Comparison of ENCODE assay signal across 13 cellular contexts in the genomic region with DNA sequence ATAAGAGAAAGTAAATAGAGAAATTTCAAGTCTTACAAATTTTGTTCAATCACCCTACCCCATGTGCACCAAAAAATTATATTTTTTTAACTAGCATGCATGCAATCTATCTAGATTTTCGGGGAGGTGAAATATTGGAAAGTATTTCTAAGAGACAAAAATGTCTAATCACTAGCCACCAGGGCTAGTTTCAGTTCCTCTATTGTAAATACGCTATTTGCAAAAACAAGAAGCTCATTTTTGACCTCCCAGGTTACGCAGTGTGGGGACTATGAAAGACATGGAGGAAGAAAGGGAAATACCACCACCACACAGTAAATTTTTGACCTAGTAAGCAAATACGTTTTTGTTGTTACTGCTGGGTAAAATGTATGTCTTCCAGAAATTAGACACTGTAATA. TPM values are rescaled to one million over a fixed set of nuclear protein-coding genes. Genes with fewer than 3 reads are reported as not detected.
A peak's percentile ranks its signal among the peaks of the same experiment; 100 is the strongest.
DNase-seq lines count a peak whose midpoint lies in the region; ATAC-seq lines count a peak whose summit lies in the region.
"Had no signal": no experiment of that assay in that cellular context is flagged by ENCODE, and none has a peak within 500 bp of the region (broad histone marks: within the 10 kb centered on the region; RNA-seq: fewer than 3 reads in every experiment).

No MANE protein-coding gene starts in this region.

- DNase-seq in NCI-H748 (lab: John Stamatoyannopoulos, UW; ENCODE audit: unreplicated experiment) (peak; percentile 19), NCI-H748 treated with DMSO at 0.1 percent for 48 hours (lab: John Stamatoyannopoulos, UW) (no peak), naive B cell (no peak), glomerular visceral epithelial cell (ENCODE audit: extremely low spot score) (no peak)
- no peak for DNase-seq in effector CD4-positive, alpha-beta T cell
- no peak for DNase-seq in activated T-helper 1 cell treated with anti-CD3 and anti-CD28 coated beads, Interleukin-12 subunit alpha, Interleukin-12 subunit beta, Interleukin-2, Interleukin-4 antibody, amounts not matched to agents 30 ng/mL and 10 ng/mL and 1 ng/mL, durations not matched to agents 14 hours and 24 hours and 36 hours (ENCODE audit: low spot score)
- DNase-seq: activated CD4-positive, alpha-beta T cell treated with anti-CD3 and anti-CD28 coated beads, Interleukin-2, amount 10 ng/mL, durations not matched to agents 7 days and 5 days; PC-3; thyroid gland had no signal

- no peaks in the 10 kb centered on the region for H3K36me3 Mint-ChIP-seq in naive B cell
- H3K36me3 Mint-ChIP-seq in activated T-helper 1 cell treated with anti-CD3 and anti-CD28 coated beads, Interleukin-12 subunit alpha, Interleukin-12 subunit beta, Interleukin-2, Interleukin-4 antibody, amounts not matched to agents 30 ng/mL and 10 ng/mL and 1 ng/mL, durations not matched to agents 14 hours and 24 hours and 36 hours (ENCODE audit: low read depth) = no peaks in the 10 kb centered on the region

- H3K4me1 Mint-ChIP-seq in naive B cell = peaks cover 5 to 12% (median 7%) of the 10 kb centered on the region in 3 donors
- no peaks in the 10 kb centered on the region for H3K4me1 Mint-ChIP-seq in activated T-helper 1 cell treated with anti-CD3 and anti-CD28 coated beads, Interleukin-12 subunit alpha, Interleukin-12 subunit beta, Interleukin-2, Interleukin-4 antibody, amounts not matched to agents 30 ng/mL and 10 ng/mL and 1 ng/mL, durations not matched to agents 14 hours and 24 hours and 36 hours (ENCODE audit: low read depth)

- peak overlapping the region in 2 of 8 donors; percentile 33 to 57 for H3K4me3 Mint-ChIP-seq in naive B cell
- H3K4me3 Mint-ChIP-seq in activated T-helper 1 cell treated with anti-CD3 and anti-CD28 coated beads, Interleukin-12 subunit alpha, Interleukin-12 subunit beta, Interleukin-2, Interleukin-4 antibody, amounts not matched to agents 30 ng/mL and 10 ng/mL and 1 ng/mL, durations not matched to agents 14 hours and 24 hours and 36 hours = no peak overlapping the region

- H3K9me3 Mint-ChIP-seq in naive B cell = peaks cover 0 to 12% (median 0%) of the 10 kb centered on the region in 7 donors
- H3K9me3 Mint-ChIP-seq in activated T-helper 1 cell treated with anti-CD3 and anti-CD28 coated beads, Interleukin-12 subunit alpha, Interleukin-12 subunit beta, Interleukin-2, Interleukin-4 antibody, amounts not matched to agents 30 ng/mL and 10 ng/mL and 1 ng/mL, durations not matched to agents 14 hours and 24 hours and 36 hours = no peaks in the 10 kb centered on the region
- H3K9me3 Mint-ChIP-seq: activated CD4-positive, alpha-beta T cell treated with anti-CD3 and anti-CD28 coated beads, Interleukin-2, amount 10 ng/mL, durations not matched to agents 7 days and 5 days had no signal

- H3K27ac Mint-ChIP-seq in naive B cell = no peak overlapping the region
- H3K27ac Mint-ChIP-seq in activated T-helper 1 cell treated with anti-CD3 and anti-CD28 coated beads, Interleukin-12 subunit alpha, Interleukin-12 subunit beta, Interleukin-2, Interleukin-4 antibody, amounts not matched to agents 30 ng/mL and 10 ng/mL and 1 ng/mL, durations not matched to agents 14 hours and 24 hours and 36 hours = no peak overlapping the region

- ATAC-seq in HG02759 (IDR thresholded peaks at IDR 0.05; ENCODE audit: unreplicated experiment) = peak; percentile 62
- peak; percentile 79 for ATAC-seq in HG03565 (IDR thresholded peaks at IDR 0.05; ENCODE audit: unreplicated experiment)
- ATAC-seq in naive B cell (ENCODE audit: low read depth in 2 of 2) = peak; percentile 51 to 60
- ATAC-seq: PC-3 had no signal

- intact Hi-C loops in activated T-helper 1 cell treated with anti-CD3 and anti-CD28 coated beads, Interleukin-12 subunit alpha, Interleukin-12 subunit beta, Interleukin-2, Interleukin-4 antibody, amounts not matched to agents 30 ng/mL and 10 ng/mL and 1 ng/mL, durations not matched to agents 14 hours and 24 hours and 36 hours (cut with micrococcal nuclease) = loop anchor here (10.0 kb wide), 2 partner anchors 232 to 362 kb away; a partner anchor contains a TSS

- H3K27me3 Mint-ChIP-seq in naive B cell = peaks cover 13 to 34% (median 26%) of the 10 kb centered on the region in 3 donors
- peaks cover 5% of the 10 kb centered on the region for H3K27me3 Mint-ChIP-seq in activated T-helper 1 cell treated with anti-CD3 and anti-CD28 coated beads, Interleukin-12 subunit alpha, Interleukin-12 subunit beta, Interleukin-2, Interleukin-4 antibody, amounts not matched to agents 30 ng/mL and 10 ng/mL and 1 ng/mL, durations not matched to agents 14 hours and 24 hours and 36 hours (ENCODE audit: insufficient read depth)

RNA-seq across cellular contexts. Expression of a gene that starts 2.3 kb away (rescaled TPM):
- under 1 TPM in 2 of 6 donors, not detected in 4; 0.03 to 0.37 TPM for polyA plus RNA-seq in naive B cell (ENCODE audit: low read depth in 6 of 6)
- 0.27 and 0.36 TPM in 2 replicates for total RNA-seq in activated T-helper 1 cell treated with anti-CD3 and anti-CD28 coated beads, Interleukin-12 subunit alpha, Interleukin-12 subunit beta, Interleukin-2, Interleukin-4 antibody, amounts not matched to agents 30 ng/mL and 10 ng/mL and 1 ng/mL, durations not matched to agents 14 hours and 24 hours and 36 hours
- total RNA-seq: A172, glomerular endothelial cell, PC-3 had no signal
